Comparison of ENCODE assay signal across 27 cellular contexts in genomic region chr16:53580038-53580802, GRCh38.
"Had no signal": no experiment of that assay in that cellular context is flagged by ENCODE, and none has a peak within 500 bp of the region (broad histone marks: within the 10 kb centered on the region; RNA-seq: fewer than 3 reads in every experiment).

No MANE protein-coding gene starts in this region.

- H3K36me3 ChIP-seq: gastrocnemius medialis, heart left ventricle, neural progenitor cell, pancreas, sigmoid colon, tibial artery, uterus had no signal

- H3K79me2 ChIP-seq: hepatocyte had no signal

- H3K9me3 Mint-ChIP-seq: effector memory CD8-positive, alpha-beta T cell; memory B cell; naive thymus-derived CD4-positive, alpha-beta T cell; neural progenitor cell; stimulated activated effector memory CD8-positive, alpha-beta T cell treated with anti-CD3 and anti-CD28 coated beads, Interleukin-12 subunit alpha, Interleukin-12 subunit beta, amount 100 ng/mL, for 72 hours; type B pancreatic cell had no signal

- H3K27ac Mint-ChIP-seq: effector memory CD8-positive, alpha-beta T cell; memory B cell; naive thymus-derived CD4-positive, alpha-beta T cell; nephron; neural progenitor cell; stimulated activated effector memory CD8-positive, alpha-beta T cell treated with anti-CD3 and anti-CD28 coated beads, Interleukin-12 subunit alpha, Interleukin-12 subunit beta, amount 100 ng/mL, for 72 hours; type B pancreatic cell had no signal

- H3K9me3 ChIP-seq: gastrocnemius medialis, heart left ventricle, pancreas, sigmoid colon, testis, tibial artery, uterus had no signal

- H3K36me3 Mint-ChIP-seq: memory B cell; naive thymus-derived CD4-positive, alpha-beta T cell; neural progenitor cell; stimulated activated effector memory CD8-positive, alpha-beta T cell treated with anti-CD3 and anti-CD28 coated beads, Interleukin-12 subunit alpha, Interleukin-12 subunit beta, amount 100 ng/mL, for 72 hours; type B pancreatic cell had no signal

- H3K4me3 Mint-ChIP-seq: effector memory CD8-positive, alpha-beta T cell; memory B cell; naive thymus-derived CD4-positive, alpha-beta T cell; nephron; neural progenitor cell; stimulated activated effector memory CD8-positive, alpha-beta T cell treated with anti-CD3 and anti-CD28 coated beads, Interleukin-12 subunit alpha, Interleukin-12 subunit beta, amount 100 ng/mL, for 72 hours; type B pancreatic cell had no signal

- H3K4me1 Mint-ChIP-seq: memory B cell; naive thymus-derived CD4-positive, alpha-beta T cell; nephron; neural progenitor cell; stimulated activated effector memory CD8-positive, alpha-beta T cell treated with anti-CD3 and anti-CD28 coated beads, Interleukin-12 subunit alpha, Interleukin-12 subunit beta, amount 100 ng/mL, for 72 hours had no signal

- ATAC-seq: effector memory CD8-positive, alpha-beta T cell; gastrocnemius medialis; left lobe of liver; naive thymus-derived CD4-positive, alpha-beta T cell; pancreas; right cardiac atrium; stimulated activated effector memory CD8-positive, alpha-beta T cell treated with anti-CD3 and anti-CD28 coated beads, Interleukin-12 subunit alpha, Interleukin-12 subunit beta, amount 100 ng/mL, for 72 hours; stimulated activated naive CD8-positive, alpha-beta T cell treated with anti-CD3 and anti-CD28 coated beads, Interleukin-15, Interleukin-2, amounts not matched to agents 100 U/mL and 50 U/mL, for 24 hours had no signal

- H3K4me3 ChIP-seq: gastrocnemius medialis, heart left ventricle, hepatocyte, lung, neural progenitor cell, pancreas, sigmoid colon, testis, tibial artery, uterus had no signal

- H3K4me2 ChIP-seq: hepatocyte, neural progenitor cell had no signal

- H3K27me3 ChIP-seq: gastrocnemius medialis, heart left ventricle, hepatocyte, neural progenitor cell, pancreas, sigmoid colon, testis, tibial artery, uterus had no signal

- H2AFZ ChIP-seq: hepatocyte, neural progenitor cell had no signal

- H3K27ac ChIP-seq: gastrocnemius medialis, heart left ventricle, hepatocyte, neural progenitor cell, pancreas, sigmoid colon, testis, tibial artery, uterus had no signal

- FAIRE-seq: endometrium, kidney, pancreas had no signal

- DNase-seq: cerebellar nuclear complex; cortex of kidney; effector memory CD8-positive, alpha-beta T cell; gastrocnemius medialis; heart left ventricle; kidney; midbrain; naive thymus-derived CD4-positive, alpha-beta T cell; right cardiac atrium; sigmoid colon; stimulated activated CD4-positive, alpha-beta T cell treated with anti-CD3 and anti-CD28 coated beads, Interleukin-2, amount 100 ng/mL, for 24 hours; stimulated activated CD4-positive, alpha-beta T cell treated with anti-CD3 and anti-CD28 coated beads, Interleukin-4, amount 100 ng/mL, for 24 hours; stimulated activated naive CD8-positive, alpha-beta T cell treated with anti-CD3 and anti-CD28 coated beads, Interleukin-15, Interleukin-2, amounts not matched to agents 100 U/mL and 50 U/mL, for 24 hours; substantia nigra; testis; tibial artery; uterus had no signal

- H3K27me3 Mint-ChIP-seq: effector memory CD8-positive, alpha-beta T cell; naive thymus-derived CD4-positive, alpha-beta T cell; type B pancreatic cell had no signal

- H3K4me1 ChIP-seq: gastrocnemius medialis, heart left ventricle, neural progenitor cell, sigmoid colon, testis, tibial artery, uterus had no signal

- H3K9ac ChIP-seq: neural progenitor cell had no signal
